27 cellular contexts compared by ENCODE assay signal in the genomic region with DNA sequence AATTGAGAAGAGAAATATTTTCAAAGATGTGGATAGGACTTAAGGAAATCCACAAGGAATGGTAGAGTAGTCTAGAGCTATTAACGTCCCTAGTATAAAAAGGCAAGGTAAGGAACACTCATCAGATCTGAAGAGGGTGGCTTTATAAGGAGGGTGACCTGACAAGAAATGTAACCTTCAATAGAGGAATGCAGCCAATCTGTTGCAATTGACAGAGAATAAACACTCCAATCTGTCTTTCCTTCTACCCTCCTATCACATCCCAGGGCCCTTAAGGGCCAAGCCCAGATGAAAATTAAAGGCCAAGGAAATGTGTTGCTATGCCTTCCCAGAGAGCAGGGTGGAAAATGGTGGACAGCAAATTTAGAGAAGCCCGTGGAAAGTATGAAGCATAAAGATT.
DNase-seq lines count a peak whose midpoint lies in the region; ATAC-seq, FAIRE-seq and TF ChIP-seq lines count a peak whose summit lies in the region.
"Had no signal": no experiment of that assay in that cellular context is flagged by ENCODE, and none has a peak within 500 bp of the region (broad histone marks: within the 10 kb centered on the region; RNA-seq: fewer than 3 reads in every experiment).

No MANE protein-coding gene starts in this region.

- H3K4me1 ChIP-seq in Karpas-422 (ENCODE audit: low read length) (peaks cover 52% of the 10 kb centered on the region), left lung (peaks cover 0 to 4% of the 10 kb centered on the region in 2 donors), lung (ENCODE audit: control insufficient read depth in 2 of 2, insufficient read depth in 2 of 2, low read length in 2 of 2) (peaks cover 2 to 6% of the 10 kb centered on the region in 2 donors), sigmoid colon (no peaks in the 10 kb centered on the region)
- H3K4me1 ChIP-seq: BE2C, BLaER1 had no signal

- no peaks in the 10 kb centered on the region for H3K27me3 ChIP-seq in Karpas-422 (ENCODE audit: low read length)
- no peaks in the 10 kb centered on the region for H3K27me3 ChIP-seq in left lung
- no peaks in the 10 kb centered on the region for H3K27me3 ChIP-seq in lung (ENCODE audit: control insufficient read depth, insufficient read depth)
- H3K27me3 ChIP-seq in sigmoid colon, result no peaks in the 10 kb centered on the region
- H3K27me3 ChIP-seq: BE2C, BLaER1 had no signal

- no peaks in the 10 kb centered on the region for H3K79me2 ChIP-seq in Karpas-422 (ENCODE audit: low read length)

- 74 to 92% methylated on average over 2 of the region's 2 CpGs for WGBS in lung, 2 donors
- WGBS in sigmoid colon, 2 donors, result 84 to 87% methylated on average over 2 of the region's 2 CpGs

- DNase-seq in Karpas-422 (no peak), left lung (no peak), lung (ENCODE audit: low spot score) (peak; percentile 35), sigmoid colon (no peak), inferior parietal cortex (ENCODE audit: extremely low spot score) (no peak), GM19239 (ENCODE audit: insufficient read length, low spot score) (no peak)
- no peak for DNase-seq in activated CD8-positive, alpha-beta memory T cell treated with anti-CD3 and anti-CD28 coated beads, Interleukin-2, amount 50 U/mL, for 48 hours
- DNase-seq: 8988T; ACHN; BE2C; C1 segment of cervical spinal cord; CD4-positive, alpha-beta memory T cell; CD4-positive, CD25-positive, alpha-beta regulatory T cell; CD8-positive, alpha-beta memory T cell; COR-L47; DMS 273 treated with DMSO at 0.1 percent for 48 hours; DMS153; DMS53; DMS79; DND-41; EL; GDM1 had no signal

- peak overlapping the region; percentile 54 for H2AFZ ChIP-seq in Karpas-422 (ENCODE audit: low read length)

- H3K27ac ChIP-seq in Karpas-422 (ENCODE audit: low read length) (no peak overlapping the region), left lung (no peak overlapping the region), lung (ENCODE audit: low read depth in 1 of 2, low read length in 1 of 2) (no peak overlapping the region), sigmoid colon (no peak overlapping the region)
- H3K27ac ChIP-seq: BLaER1 had no signal

- H4K20me1 ChIP-seq in Karpas-422 (ENCODE audit: insufficient read depth, low read depth, low read length), result no peaks in the 10 kb centered on the region
- H4K20me1 ChIP-seq: BLaER1 had no signal

- no peak for FAIRE-seq in GM19239 (lab: Jason Lieb, UNC)
- FAIRE-seq: A204.1, GM12878, GM12892, GM18507 had no signal

- TF ChIP-seq CTCF in left lung (IDR thresholded peaks at IDR 0.05) (no peak), lung (IDR thresholded peaks at IDR 0.05; ENCODE audit: control extremely low read depth, extremely low read depth) (no peak), sigmoid colon (IDR thresholded peaks at IDR 0.05) (no peak)

- no peak overlapping the region for H3K4me3 ChIP-seq in Karpas-422 (ENCODE audit: low read length)
- no peak overlapping the region for H3K4me3 ChIP-seq in left lung
- no peak overlapping the region for H3K4me3 ChIP-seq in lung
- no peak overlapping the region for H3K4me3 ChIP-seq in sigmoid colon
- H3K4me3 ChIP-seq: BLaER1, GM12878 had no signal

- no peak overlapping the region for H3K4me2 ChIP-seq in Karpas-422 (ENCODE audit: low read depth, low read length, poor library complexity, severe bottlenecking)
- H3K4me2 ChIP-seq: BLaER1 had no signal

- no peak for TF ChIP-seq EP300 in sigmoid colon (IDR thresholded peaks at IDR 0.05)

- no peaks in the 10 kb centered on the region for H3K9me2 ChIP-seq in Karpas-422 (replicated peaks; ENCODE audit: insufficient read depth, low read length)

- ATAC-seq in left lung (peak; percentile 83), lung (ENCODE audit: insufficient read depth, low FRiP score) (peak; percentile 50)
- ATAC-seq: GM12878 had no signal

- intact Hi-C loops in left lung (cut with DNase I) (no loop called here), sigmoid colon (cut with DNase I) (no loop called here)

- TF ChIP-seq POLR2A in sigmoid colon (IDR thresholded peaks at IDR 0.05), result no peak

- no peaks in the 10 kb centered on the region; the same call in 1 of the 2 replicates for H3K36me3 ChIP-seq in Karpas-422 (ENCODE audit: insufficient read depth, low read length)
- no peaks in the 10 kb centered on the region for H3K36me3 ChIP-seq in left lung
- H3K36me3 ChIP-seq in lung (ENCODE audit: control insufficient read depth in 2 of 2, insufficient read depth in 2 of 2, low read length in 2 of 2), result no peaks in the 10 kb centered on the region
- no peaks in the 10 kb centered on the region for H3K36me3 ChIP-seq in sigmoid colon
- H3K36me3 ChIP-seq: BE2C, BLaER1 had no signal

- no peak overlapping the region for H3K9ac ChIP-seq in Karpas-422 (ENCODE audit: low read length)
- H3K9ac ChIP-seq: BLaER1 had no signal

- H3K9me3 ChIP-seq in Karpas-422 (ENCODE audit: low read length) (no peaks in the 10 kb centered on the region), left lung (no peaks in the 10 kb centered on the region), lung (ENCODE audit: control insufficient read depth in 2 of 2, insufficient read depth in 1 of 2, low read length in 1 of 2) (no peaks in the 10 kb centered on the region), sigmoid colon (no peaks in the 10 kb centered on the region)
- H3K9me3 ChIP-seq: BE2C, BLaER1 had no signal
